Comparison of ENCODE assay signal across 8 cellular contexts in the genomic region with DNA sequence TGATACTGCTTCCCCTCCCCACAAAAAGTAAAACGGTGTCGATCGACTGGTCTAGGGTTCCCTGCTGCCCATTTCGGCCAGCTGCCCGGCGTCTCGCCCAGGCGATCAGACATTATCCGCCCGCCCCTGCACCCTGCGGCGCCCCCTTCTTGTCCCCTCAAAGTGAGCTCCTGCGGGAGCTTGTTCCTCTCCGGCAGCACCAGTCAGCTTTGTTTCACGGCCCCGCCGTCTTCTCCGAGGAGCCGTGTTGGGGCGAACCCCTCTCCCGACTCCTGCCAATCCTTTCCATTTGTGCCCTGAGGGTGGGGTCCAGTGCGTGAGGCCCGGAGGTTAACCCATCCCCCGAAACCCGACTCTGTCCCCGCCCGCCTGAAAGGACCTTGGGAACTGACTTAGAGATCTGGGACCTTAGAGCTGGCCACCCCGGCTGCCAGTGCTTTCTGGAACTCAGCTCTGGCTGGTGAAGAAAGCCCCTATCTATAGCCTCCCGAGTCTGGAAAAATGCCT. TPM values are rescaled to one million over a fixed set of nuclear protein-coding genes. Genes with fewer than 3 reads are reported as not detected.
A peak's percentile ranks its signal among the peaks of the same experiment; 100 is the strongest.
DNase-seq lines count a peak whose midpoint lies in the region; ATAC-seq and TF ChIP-seq lines count a peak whose summit lies in the region.

No MANE protein-coding gene starts in this region.

- CTCF ChIA-PET in Panc1 (lab: Charles Lee), result interaction anchor here (0.5 to 0.6 kb wide), 2 partner anchors 64 to 461 kb away, joined by 3 read pairs; no protein-coding TSS in a partner anchor

- H3K4me2 ChIP-seq in BLaER1, result peak overlapping the region; percentile 96

- POLR2A ChIA-PET in Panc1 (lab: Charles Lee), result interaction anchor here (0.6 to 0.7 kb wide), 7 partner anchors 11 to 569 kb away, joined by 3 to 15 read pairs (median 6); no protein-coding TSS in a partner anchor

- TF ChIP-seq POLR2A in thyroid gland (IDR thresholded peaks at IDR 0.05), result peak in 1 of 2 donors; percentile 28

- TF ChIP-seq CTCF in Panc1 (IDR thresholded peaks at IDR 0.05) (no peak), nephron progenitor cell (IDR thresholded peaks at IDR 0.05) (no peak), thyroid gland (IDR thresholded peaks at IDR 0.05) (no peak)

- H3K9me3 ChIP-seq in BLaER1, result no peaks in the 10 kb centered on the region; the same call in 1 of the 2 replicates
- no peaks in the 10 kb centered on the region for H3K9me3 ChIP-seq in HAP-1
- peaks cover 5% of the 10 kb centered on the region; the same call in 1 of the 2 replicates for H3K9me3 ChIP-seq in Panc1 (ENCODE audit: control insufficient read depth, insufficient read depth, low read depth, low read length)
- no peaks in the 10 kb centered on the region for H3K9me3 ChIP-seq in thyroid gland

- H3K4me1 Mint-ChIP-seq in nephron progenitor cell, result peaks cover 38% of the 10 kb centered on the region

- peaks cover 50% of the 10 kb centered on the region for H4K20me1 ChIP-seq in BLaER1

- H3K4me1 ChIP-seq in BLaER1, result peaks cover 38% of the 10 kb centered on the region
- peaks cover 3% of the 10 kb centered on the region; the same call in 1 of the 2 replicates for H3K4me1 ChIP-seq in HAP-1
- peaks cover 12% of the 10 kb centered on the region for H3K4me1 ChIP-seq in Panc1 (ENCODE audit: control insufficient read depth, insufficient read depth, low read length)
- peaks cover 9 to 10% of the 10 kb centered on the region in 2 donors for H3K4me1 ChIP-seq in thyroid gland

- intact Hi-C loops in Panc1 (cut with micrococcal nuclease; ENCODE audit: unreplicated experiment), result loop anchor here (5.0 to 10.0 kb wide), 2 partner anchors 155 to 213 kb away; partner anchors contain the start of gene JADE2
- intact Hi-C loops in thyroid gland (cut with DNase I), result loop anchor here (10.0 kb wide), 1 partner anchor 203 kb away; no protein-coding TSS in a partner anchor

- no peaks in the 10 kb centered on the region for H3K27me3 ChIP-seq in BLaER1
- H3K27me3 ChIP-seq in HAP-1 (ENCODE audit: low read depth), result no peaks in the 10 kb centered on the region
- H3K27me3 ChIP-seq in Panc1 (ENCODE audit: control insufficient read depth, insufficient read depth, low read length), result no peaks in the 10 kb centered on the region
- H3K27me3 ChIP-seq in thyroid gland, result no peaks in the 10 kb centered on the region

- peaks cover 54% of the 10 kb centered on the region for H3K36me3 Mint-ChIP-seq in nephron progenitor cell (ENCODE audit: low read depth)

- H3K4me3 ChIP-seq in BLaER1 (peak overlapping the region; percentile 92), HAP-1 (peak overlapping the region; percentile 94), Panc1 (ENCODE audit: low read depth in 2 of 2, low read length in 2 of 2) (peak overlapping the region; percentile 81 to 98), thyroid gland (replicated peaks in 1 of 3) (peak overlapping the region; percentile 62 to 96 (median 91))

- 0% methylated on average over 10 to 21 of the region's 29 CpGs for WGBS in thyroid gland, 2 donors

- in situ Hi-C loops in HAP-1 (cut with MboI; ENCODE audit: low sequenced_read_pairs), result loop anchor here (5.0 kb wide), 1 partner anchor 155 kb away; the partner anchor contains the start of gene JADE2
- in situ Hi-C loops in Panc1 (cut with HindIII; ENCODE audit: low pct_unique_long_range_greater_than_20kb, low sequenced_read_pairs), result no loop called here

- peak overlapping the region; percentile 98 for H3K27ac ChIP-seq in BLaER1
- peak overlapping the region; percentile 94 for H3K27ac ChIP-seq in Panc1 (ENCODE audit: low read length)
- peak overlapping the region; percentile 94 to 98 (median 98) for H3K27ac ChIP-seq in thyroid gland

- H3K9me3 Mint-ChIP-seq in nephron progenitor cell, result peaks cover 18% of the 10 kb centered on the region

- no TSS peak for BruUV-seq in Panc1 (replicated peaks; lab: Mats Ljungman, UMichigan)

- H3K27me3 Mint-ChIP-seq in nephron progenitor cell (ENCODE audit: low read depth, poor library complexity), result no peaks in the 10 kb centered on the region

- peak overlapping the region; percentile 99 for H3K27ac Mint-ChIP-seq in nephron progenitor cell

- peak overlapping the region; percentile 99 for H3K9ac ChIP-seq in BLaER1

- DNase-seq in HAP-1 (ENCODE audit: low spot score in 2 of 2), result peak; percentile 55 to 78
- no peak for DNase-seq in Panc1 (ENCODE audit: low read depth, low spot score)
- DNase-seq in activated naive CD4-positive, alpha-beta T cell treated with Interleukin-2 at 50 U/mL for 16 hours, result peak; percentile 45
- peak; percentile 14 for DNase-seq in foreskin melanocyte
- DNase-seq in nephron progenitor cell, result peak; percentile 63
- peak; percentile 62 to 63 for DNase-seq in thyroid gland

- peak; percentile 32 for ATAC-seq in Panc1
- ATAC-seq in HG03439 (IDR thresholded peaks at IDR 0.05; ENCODE audit: unreplicated experiment), result no peak

- H3K36me3 ChIP-seq in BLaER1 (peaks cover 25% of the 10 kb centered on the region), HAP-1 (replicated peaks) (peaks cover 10% of the 10 kb centered on the region), Panc1 (ENCODE audit: control insufficient read depth, insufficient read depth, low read length) (peaks cover 13% of the 10 kb centered on the region), thyroid gland (peaks cover 3 to 6% of the 10 kb centered on the region in 2 donors)

- peak overlapping the region; percentile 99 for H3K4me3 Mint-ChIP-seq in nephron progenitor cell

RNA-seq across cellular contexts. Expression of gene UBE2B, which starts 0.5 kb away (rescaled TPM):
- 97.8 TPM for total RNA-seq in Panc1 (2021; ENCODE audit: unreplicated experiment)
- 84.2 TPM for polyA plus RNA-seq in Panc1 (2012; ENCODE audit: insufficient read length)
- 10 to 100 TPM; 36.8 to 83.2 (median 41.2) TPM for total RNA-seq in thyroid gland

RNA-seq across cellular contexts. Expression of gene CDKL3, which starts 4.9 kb away (rescaled TPM):
- total RNA-seq in Panc1 (2021; ENCODE audit: unreplicated experiment) (2.5 TPM), thyroid gland (1 to 10 TPM in 3 of 4 donors, not detected in 1; 1.3 to 6.6 (median 5.5) TPM)
- polyA plus RNA-seq in Panc1 (2012; ENCODE audit: insufficient read length), result 2.1 TPM

RNA-seq across cellular contexts. Expression of gene CDKN2AIPNL, which starts 39.8 kb away (rescaled TPM):
- 43.6 TPM for total RNA-seq in Panc1 (2021; ENCODE audit: unreplicated experiment)
- polyA plus RNA-seq in Panc1 (2012; ENCODE audit: insufficient read length), result 36.1 TPM
- total RNA-seq in thyroid gland, result 10 to 100 TPM; 27.9 to 42.3 (median 34.8) TPM
